In the genomic region with DNA sequence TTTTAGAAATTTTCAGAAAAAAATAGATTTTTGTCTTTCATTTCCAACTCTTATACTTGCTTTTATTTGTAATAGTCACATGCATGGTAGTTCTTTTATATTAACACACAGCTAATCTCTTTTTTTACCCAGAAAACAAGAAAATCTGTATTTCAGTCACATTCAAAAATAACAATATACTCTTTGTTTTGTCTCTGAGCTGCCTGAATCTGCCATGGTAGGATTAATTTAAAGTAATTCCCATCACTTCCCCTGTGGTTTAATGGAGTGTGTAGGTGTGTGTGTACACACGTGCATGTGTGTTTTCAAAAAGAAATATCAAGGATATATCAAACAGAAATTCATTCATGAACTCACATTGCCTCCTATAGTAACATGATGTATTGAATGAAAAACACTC, we compare ENCODE assay signal across 11 cellular contexts. TPM values are rescaled to one million over a fixed set of nuclear protein-coding genes. Genes with fewer than 3 reads are reported as not detected.
"Had no signal": no experiment of that assay in that cellular context is flagged by ENCODE, and none has a peak within 500 bp of the region (broad histone marks: within the 10 kb centered on the region; RNA-seq: fewer than 3 reads in every experiment).

No MANE protein-coding gene starts in this region.

- H3K4me1 ChIP-seq: HAP-1 had no signal

- FAIRE-seq: HTR-8/SVneo, K562 had no signal

- H3K9me3 ChIP-seq: HAP-1 had no signal

- H2AFZ ChIP-seq: GM23248 had no signal

- H3K27ac Mint-ChIP-seq: HFFc6 had no signal

- H3K27ac ChIP-seq: GM23248 had no signal

- DNase-seq: GM23248, GOT3, H7, HFFc6, IMR-90 had no signal

- H3K4me3 Mint-ChIP-seq: HFFc6 had no signal

- H3K4me3 ChIP-seq: GM23248, HAP-1, K562 had no signal

- H3K36me3 ChIP-seq: HAP-1 had no signal

- ATAC-seq: HCT116, K562 had no signal

- H3K9ac ChIP-seq: GM23248 had no signal

RNA-seq across cellular contexts. Expression of a gene that starts 42.6 kb away (rescaled TPM):
- total RNA-seq: GM23248, H4, HFFc6, HT-29, IMR-90, K562 had no signal
